ENCODE assay signal across 1 cellular context in the genomic region with DNA sequence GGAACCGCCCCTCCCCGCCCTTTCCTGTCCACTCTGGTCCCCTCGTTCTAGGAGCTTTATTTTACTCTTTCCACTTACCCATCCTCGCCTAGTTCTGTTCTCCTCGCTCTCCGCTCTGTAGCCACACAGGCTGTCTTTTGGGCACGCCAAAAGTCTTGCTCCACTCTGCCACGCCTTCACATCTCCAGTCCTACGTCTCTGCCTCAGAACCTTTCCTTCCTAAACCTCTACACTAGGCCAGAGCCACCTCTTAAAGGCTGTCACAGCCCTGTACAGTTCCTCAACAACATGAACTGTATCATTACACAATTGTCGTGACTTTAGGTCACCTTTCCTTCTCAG.
TF ChIP-seq lines count a peak whose summit lies in the region.

No MANE protein-coding gene starts in this region.

TF ChIP-seq in endothelial cell of umbilical vein, 7 proteins besides CTCF, POLR2A, EP300 and RAD21 (continued from another document):
- TF ChIP-seq, protein P1, sequence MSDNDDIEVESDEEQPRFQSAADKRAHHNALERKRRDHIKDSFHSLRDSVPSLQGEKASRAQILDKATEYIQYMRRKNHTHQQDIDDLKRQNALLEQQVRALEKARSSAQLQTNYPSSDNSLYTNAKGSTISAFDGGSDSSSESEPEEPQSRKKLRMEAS (IDR thresholded peaks at IDR 0.05; ENCODE audit: insufficient read depth, insufficient read length): no peak
- no peak for TF ChIP-seq MYC (IDR thresholded peaks at IDR 0.05; ENCODE audit: low read depth, low read length)
